23 cellular contexts compared by ENCODE assay signal in genomic region chr2:219131327-219131726, GRCh38. TPM values are rescaled to one million over a fixed set of nuclear protein-coding genes. Genes with fewer than 3 reads are reported as not detected.
"Had no signal": no experiment of that assay in that cellular context is flagged by ENCODE, and none has a peak within 500 bp of the region (broad histone marks: within the 10 kb centered on the region; RNA-seq: fewer than 3 reads in every experiment).

No MANE protein-coding gene starts in this region.

- H3K4me2 ChIP-seq: hepatocyte had no signal

- H3K36me3 ChIP-seq: left ventricle myocardium inferior, ovary, prostate gland, sigmoid colon, suprapubic skin, thoracic aorta, uterus had no signal

- H3K27ac ChIP-seq: hepatocyte, left ventricle myocardium inferior, ovary, sigmoid colon, spleen, suprapubic skin, thoracic aorta, tibial artery, uterus had no signal

- H3K9me3 ChIP-seq: left ventricle myocardium inferior, mucosa of descending colon, ovary, prostate gland, sigmoid colon, spleen, suprapubic skin, thoracic aorta, tibial artery, uterus had no signal

- DNase-seq: islet precursor cell; left ventricle myocardium inferior; midbrain; mucosa of descending colon; naive thymus-derived CD4-positive, alpha-beta T cell; ovary; posterior cingulate gyrus; retina; right cardiac atrium; sigmoid colon; spleen; stimulated activated CD4-positive, alpha-beta T cell treated with anti-CD3 and anti-CD28 coated beads, Interleukin-4, amount 100 ng/mL, for 24 hours; stimulated activated naive CD4-positive, alpha-beta T cell; tibial artery; uterus had no signal

- ATAC-seq: mucosa of descending colon; naive thymus-derived CD4-positive, alpha-beta T cell; natural killer cell treated with Interleukin-12 subunit alpha and Interleukin-12 subunit beta and Interleukin-15 and Interleukin-18, amount 100 ng/mL, for 72 hours; right cardiac atrium; stimulated activated effector memory CD8-positive, alpha-beta T cell treated with anti-CD3 and anti-CD28 coated beads, Interleukin-12 subunit alpha, Interleukin-12 subunit beta, amount 100 ng/mL, for 72 hours had no signal

- H3K4me3 ChIP-seq: hepatocyte, left ventricle myocardium inferior, mucosa of descending colon, ovary, prostate gland, sigmoid colon, spleen, suprapubic skin, thoracic aorta, tibial artery, uterus had no signal

- H2AFZ ChIP-seq: hepatocyte had no signal

- H3K4me1 ChIP-seq: prostate gland, sigmoid colon, spleen, uterus had no signal

- FAIRE-seq: small intestine had no signal

- H3K27me3 ChIP-seq: hepatocyte, ovary, sigmoid colon, spleen, suprapubic skin, tibial artery, uterus had no signal

RNA-seq across cellular contexts. Expression of gene SLC23A3, which starts 38.5 kb away (rescaled TPM):
- total RNA-seq: myocyte had no signal
